ENCODE assay signal across 1 cellular context in the genomic region with DNA sequence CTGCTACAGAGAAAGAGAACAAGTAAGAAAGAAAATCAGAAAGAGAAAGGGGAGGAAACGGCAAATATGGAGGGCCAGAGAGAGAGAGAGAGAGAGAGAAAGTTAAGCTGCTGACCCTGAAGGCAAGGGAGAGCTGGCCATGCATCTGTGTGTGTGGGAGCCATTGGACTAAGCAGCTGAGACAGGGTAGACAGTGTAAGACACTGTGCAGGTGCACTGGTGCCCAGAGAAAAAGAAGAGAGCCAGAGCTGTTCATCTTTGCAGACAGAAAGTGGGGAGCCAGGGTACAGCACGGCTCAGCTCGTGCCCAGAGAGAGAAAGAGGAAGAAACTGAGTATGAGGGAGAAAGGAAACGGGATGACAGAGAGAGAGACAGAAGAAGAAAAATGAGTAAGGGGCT.
TF ChIP-seq lines count a peak whose summit lies in the region.

No MANE protein-coding gene starts in this region.

TF ChIP-seq in GM12878, 131 proteins besides CTCF, POLR2A, EP300 and RAD21 (continued from another document):
- TF ChIP-seq, protein P1, sequence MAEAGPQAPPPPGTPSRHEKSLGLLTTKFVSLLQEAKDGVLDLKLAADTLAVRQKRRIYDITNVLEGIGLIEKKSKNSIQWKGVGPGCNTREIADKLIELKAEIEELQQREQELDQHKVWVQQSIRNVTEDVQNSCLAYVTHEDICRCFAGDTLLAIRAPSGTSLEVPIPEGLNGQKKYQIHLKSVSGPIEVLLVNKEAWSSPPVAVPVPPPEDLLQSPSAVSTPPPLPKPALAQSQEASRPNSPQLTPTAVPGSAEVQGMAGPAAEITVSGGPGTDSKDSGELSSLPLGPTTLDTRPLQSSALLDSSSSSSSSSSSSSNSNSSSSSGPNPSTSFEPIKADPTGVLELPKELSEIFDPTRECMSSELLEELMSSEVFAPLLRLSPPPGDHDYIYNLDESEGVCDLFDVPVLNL (IDR thresholded peaks at IDR 0.05; ENCODE audit: low read depth, low read length) = no peak
- TF ChIP-seq IKZF2 (IDR thresholded peaks at IDR 0.05) (0 out of 4 replicates have a peak, but pooled peaks of 1 of the 2 experiments have one; percentile 27), TAF1 (IDR thresholded peaks at IDR 0.05; ENCODE audit: borderline replicate concordance, low read depth, low read length) (no peak), HCFC1 (IDR thresholded peaks at IDR 0.05; ENCODE audit: low read length) (no peak), BRCA1 (IDR thresholded peaks at IDR 0.05; ENCODE audit: low read depth, low read length) (no peak), MTA3 (IDR thresholded peaks at IDR 0.05; ENCODE audit: borderline replicate concordance, low read length) (no peak), NR2C1 (IDR thresholded peaks at IDR 0.05) (no peak), FOXK2 (IDR thresholded peaks at IDR 0.05) (no peak), ZNF622 (IDR thresholded peaks at IDR 0.05) (no peak), ZNF384 (IDR thresholded peaks at IDR 0.05; ENCODE audit: borderline replicate concordance, low read depth, low read length) (no peak), BHLHE40 (IDR thresholded peaks at IDR 0.05; ENCODE audit: borderline replicate concordance in 1 of 2, low read depth in 2 of 2, low read length in 1 of 2) (peak in 1 of 2 experiments; percentile 21; a peak in 1 of 4 replicates), TBL1XR1 (IDR thresholded peaks at IDR 0.05; ENCODE audit: low read depth, low read length) (no peak), KLF5 (IDR thresholded peaks at IDR 0.05; ENCODE audit: partially characterized antibody) (no peak), STAT1 (conservative IDR thresholded peaks at IDR 0.05) (no peak)
- TF ChIP-seq, protein P2, sequence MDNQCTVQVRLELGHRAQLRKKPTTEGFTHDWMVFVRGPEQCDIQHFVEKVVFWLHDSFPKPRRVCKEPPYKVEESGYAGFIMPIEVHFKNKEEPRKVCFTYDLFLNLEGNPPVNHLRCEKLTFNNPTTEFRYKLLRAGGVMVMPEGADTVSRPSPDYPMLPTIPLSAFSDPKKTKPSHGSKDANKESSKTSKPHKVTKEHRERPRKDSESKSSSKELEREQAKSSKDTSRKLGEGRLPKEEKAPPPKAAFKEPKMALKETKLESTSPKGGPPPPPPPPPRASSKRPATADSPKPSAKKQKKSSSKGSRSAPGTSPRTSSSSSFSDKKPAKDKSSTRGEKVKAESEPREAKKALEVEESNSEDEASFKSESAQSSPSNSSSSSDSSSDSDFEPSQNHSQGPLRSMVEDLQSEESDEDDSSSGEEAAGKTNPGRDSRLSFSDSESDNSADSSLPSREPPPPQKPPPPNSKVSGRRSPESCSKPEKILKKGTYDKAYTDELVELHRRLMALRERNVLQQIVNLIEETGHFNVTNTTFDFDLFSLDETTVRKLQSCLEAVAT (IDR thresholded peaks at IDR 0.05) = 0 out of 2 replicates have a peak, but pooled peaks have one; percentile 29
